Comparison of ENCODE assay signal across 8 cellular contexts in genomic region chr1:2412773-2413494, GRCh38. TPM values are rescaled to one million over a fixed set of nuclear protein-coding genes. Genes with fewer than 3 reads are reported as not detected.
DNase-seq lines count a peak whose midpoint lies in the region; ATAC-seq, FAIRE-seq and TF ChIP-seq lines count a peak whose summit lies in the region.

No MANE protein-coding gene starts in this region.

- no peak overlapping the region for H4K91ac ChIP-seq in H9 (ENCODE audit: insufficient read length, low read depth, low read length)

- peaks cover 15% of the 10 kb centered on the region for H3K23me2 ChIP-seq in H9 (ENCODE audit: insufficient read length, low read depth, low read length, poor library complexity, severe bottlenecking)

- H4K20me1 ChIP-seq in H9 (ENCODE audit: control insufficient read depth, insufficient read depth, insufficient read length): no peaks in the 10 kb centered on the region

- no peaks in the 10 kb centered on the region for H3K9me3 Mint-ChIP-seq in H9
- H3K9me3 Mint-ChIP-seq in activated T-helper 2 cell treated with anti-CD3 and anti-CD28 coated beads, Interferon-gamma antibody, Interleukin-2, Interleukin-4, amounts not matched to agents 10 μg/mL and 5 μg/mL and 100 μg/mL, durations not matched to agents 14 hours and 24 hours and 36 hours: no peaks in the 10 kb centered on the region

- peak overlapping the region; percentile 75 to 83; a peak in 4 of 5 replicates for H3K4me3 Mint-ChIP-seq in H9
- H3K4me3 Mint-ChIP-seq in activated T-helper 2 cell treated with anti-CD3 and anti-CD28 coated beads, Interferon-gamma antibody, Interleukin-2, Interleukin-4, amounts not matched to agents 10 μg/mL and 5 μg/mL and 100 μg/mL, durations not matched to agents 14 hours and 24 hours and 36 hours (ENCODE audit: low read depth): peak overlapping the region; percentile 71

- peaks cover 7 to 19% (median 17%) of the 10 kb centered on the region in 3 experiments; a peak in 6 of 7 replicates for H3K36me3 Mint-ChIP-seq in H9 (ENCODE audit: insufficient read depth in 1 of 3, low read depth in 3 of 3)
- peaks cover 9% of the 10 kb centered on the region for H3K36me3 Mint-ChIP-seq in activated T-helper 2 cell treated with anti-CD3 and anti-CD28 coated beads, Interferon-gamma antibody, Interleukin-2, Interleukin-4, amounts not matched to agents 10 μg/mL and 5 μg/mL and 100 μg/mL, durations not matched to agents 14 hours and 24 hours and 36 hours (ENCODE audit: low read depth)

- H3K4me1 ChIP-seq in cardiac muscle cell (ENCODE audit: low read depth) (peaks cover 11% of the 10 kb centered on the region), H9 (ENCODE audit: insufficient read depth, low read length) (no peaks in the 10 kb centered on the region)

- H3K9me3 ChIP-seq in cardiac muscle cell (ENCODE audit: low read depth) (no peaks in the 10 kb centered on the region), H9 (ENCODE audit: control insufficient read depth, low read depth, low read length) (no peaks in the 10 kb centered on the region)

- no peak for TF ChIP-seq CTCF in cardiac muscle cell (IDR thresholded peaks at IDR 0.05; ENCODE audit: low read depth, low read length)
- no peak for TF ChIP-seq CTCF in H9 (conservative IDR thresholded peaks at IDR 0.05)
- TF ChIP-seq CTCF in LNCaP clone FGC (IDR thresholded peaks at IDR 0.05; ENCODE audit: control insufficient read depth, extremely low read depth, insufficient read depth): no peak

- peaks cover 13% of the 10 kb centered on the region for H3K27me3 Mint-ChIP-seq in H9 (ENCODE audit: low read depth)
- H3K27me3 Mint-ChIP-seq in activated T-helper 2 cell treated with anti-CD3 and anti-CD28 coated beads, Interferon-gamma antibody, Interleukin-2, Interleukin-4, amounts not matched to agents 10 μg/mL and 5 μg/mL and 100 μg/mL, durations not matched to agents 14 hours and 24 hours and 36 hours (ENCODE audit: low read depth): no peaks in the 10 kb centered on the region

- no peak overlapping the region for H2BK12ac ChIP-seq in H9 (ENCODE audit: insufficient read length, low read depth, low read length)

- H3K27me3 ChIP-seq in cardiac muscle cell: no peaks in the 10 kb centered on the region
- no peaks in the 10 kb centered on the region for H3K27me3 ChIP-seq in H9 (ENCODE audit: insufficient read depth, low read length)

- no peak overlapping the region for H3K27ac Mint-ChIP-seq in H9
- no peak overlapping the region for H3K27ac Mint-ChIP-seq in activated T-helper 2 cell treated with anti-CD3 and anti-CD28 coated beads, Interferon-gamma antibody, Interleukin-2, Interleukin-4, amounts not matched to agents 10 μg/mL and 5 μg/mL and 100 μg/mL, durations not matched to agents 14 hours and 24 hours and 36 hours

- H3K9ac ChIP-seq in H9 (ENCODE audit: extremely low read depth, insufficient read length, low read length): peak overlapping the region; percentile 57

- H3K14ac ChIP-seq in H9 (ENCODE audit: insufficient read depth, low read length): peak overlapping the region; percentile 83

- no peak overlapping the region for H3K4ac ChIP-seq in H9 (ENCODE audit: low read depth, low read length)

- intact Hi-C loops in Right ventricle myocardium inferior (cut with DNase I): loop anchor here (5.0 to 10.0 kb wide), 3 partner anchors 114 to 1012 kb away; partner anchors contain the start of gene PANK4
- intact Hi-C loops in activated T-helper 2 cell treated with anti-CD3 and anti-CD28 coated beads, Interferon-gamma antibody, Interleukin-2, Interleukin-4, amounts not matched to agents 10 μg/mL and 5 μg/mL and 100 μg/mL, durations not matched to agents 14 hours and 24 hours and 36 hours (cut with micrococcal nuclease): loop anchor here (1.0 to 10.0 kb wide), 5 partner anchors 22 to 232 kb away; partner anchors contain the start of genes MORN1, PANK4, PRXL2B and RER1

- ATAC-seq in Right ventricle myocardium inferior: no peak

- no peak overlapping the region for H2BK20ac ChIP-seq in H9 (ENCODE audit: low read depth, low read length, poor library complexity, severe bottlenecking)

- H3K79me1 ChIP-seq in H9 (ENCODE audit: insufficient read depth, low read depth, low read length, poor library complexity, severe bottlenecking): no peaks in the 10 kb centered on the region

- no peak overlapping the region for H4K5ac ChIP-seq in H9 (ENCODE audit: insufficient read length, low read depth, low read length)

- H3K4me2 ChIP-seq in H9 (ENCODE audit: insufficient read depth, insufficient read length, low read length): peak overlapping the region; percentile 68

- no peak overlapping the region for H3K23ac ChIP-seq in H9 (ENCODE audit: insufficient read length, low read depth, low read length)

- H2BK120ac ChIP-seq in H9 (ENCODE audit: low read depth, low read length, poor library complexity, severe bottlenecking): no peak overlapping the region

- H3K18ac ChIP-seq in H9 (ENCODE audit: insufficient read length, low read depth, low read length): peak overlapping the region; percentile 54

- H3K4me3 ChIP-seq in cardiac muscle cell: peak overlapping the region; percentile 85
- peak overlapping the region; percentile 64 for H3K4me3 ChIP-seq in LNCaP clone FGC (ENCODE audit: low read depth, low read length)
- peak overlapping the region; percentile 93 for H3K4me3 ChIP-seq in skeletal muscle cell (ENCODE audit: low read depth, low read length)

- peaks cover 20 to 27% of the 10 kb centered on the region in 2 experiments for H3K4me1 Mint-ChIP-seq in H9
- H3K4me1 Mint-ChIP-seq in activated T-helper 2 cell treated with anti-CD3 and anti-CD28 coated beads, Interferon-gamma antibody, Interleukin-2, Interleukin-4, amounts not matched to agents 10 μg/mL and 5 μg/mL and 100 μg/mL, durations not matched to agents 14 hours and 24 hours and 36 hours (ENCODE audit: low read depth): peaks cover 27% of the 10 kb centered on the region

- no peak overlapping the region for H2BK5ac ChIP-seq in H9 (ENCODE audit: insufficient read length, low read length)

- H2AFZ ChIP-seq in H9 (ENCODE audit: low read length): no peak overlapping the region

- H3K79me2 ChIP-seq in H9 (ENCODE audit: insufficient read depth, low read length): no peaks in the 10 kb centered on the region

- no peak overlapping the region for H2AK5ac ChIP-seq in H9 (ENCODE audit: insufficient read length, low read length)

- no peak overlapping the region for H3T11ph ChIP-seq in H9 (ENCODE audit: low read length)

- no peak overlapping the region for H3K56ac ChIP-seq in H9 (ENCODE audit: insufficient read length, low read depth, low read length)

- H3K36me3 ChIP-seq in cardiac muscle cell: no peaks in the 10 kb centered on the region

- H3K27ac ChIP-seq in cardiac muscle cell (no peak overlapping the region), H9 (ENCODE audit: insufficient read length, low read depth, low read length) (no peak overlapping the region)

- peak in 1 of 2 donors; percentile 60 for DNase-seq in cardiac muscle cell (ENCODE audit: low read depth in 1 of 2, low spot score in 1 of 2)
- no peak for DNase-seq in Right ventricle myocardium inferior (ENCODE audit: missing footprints)
- DNase-seq in H9: no peak
- peak; percentile 14 for DNase-seq in LNCaP clone FGC (ENCODE audit: low read depth)
- DNase-seq in activated T-helper 2 cell treated with anti-CD3 and anti-CD28 coated beads, Interferon-gamma antibody, Interleukin-2, Interleukin-4, amounts not matched to agents 10 μg/mL and 5 μg/mL and 100 μg/mL, durations not matched to agents 14 hours and 24 hours and 36 hours (ENCODE audit: low spot score): no peak
- peak; percentile 79 for DNase-seq in hepatic stellate cell (ENCODE audit: low spot score)
- no peak for DNase-seq in skeletal muscle cell (ENCODE audit: low read depth)
- DNase-seq in HTR-8/SVneo (ENCODE audit: insufficient read length, low spot score): no peak

- no peak for FAIRE-seq in HTR-8/SVneo (lab: Jason Lieb, UNC)

- no CpG with 5 or more reads among the region's 66 CpGs for WGBS in H9 (ENCODE audit: extremely low coverage, insufficient read length, low lambda C conversion rate)

- H2BK15ac ChIP-seq in H9 (ENCODE audit: low read depth, low read length): no peak overlapping the region

- H4K8ac ChIP-seq in H9 (replicated peaks; ENCODE audit: insufficient read length, low read depth, low read length): no peak overlapping the region

RNA-seq across cellular contexts. Expression of gene PEX10, which starts 0.6 kb away (rescaled TPM):
- total RNA-seq in cardiac muscle cell: 37.5 and 40.4 TPM in 2 replicates
- 34.2 and 38.8 TPM in 2 replicates for polyA plus RNA-seq in cardiac muscle cell
- total RNA-seq in Right ventricle myocardium inferior: 14.5 TPM
- total RNA-seq in H9 (2021): 33.6 and 34.4 TPM in 2 replicates
- total RNA-seq in activated T-helper 2 cell treated with anti-CD3 and anti-CD28 coated beads, Interferon-gamma antibody, Interleukin-2, Interleukin-4, amounts not matched to agents 10 μg/mL and 5 μg/mL and 100 μg/mL, durations not matched to agents 14 hours and 24 hours and 36 hours: 17.6 and 18.2 TPM in 2 replicates

RNA-seq across cellular contexts. Expression of gene RER1, which starts 21.3 kb away (rescaled TPM):
- 46.5 and 57.9 TPM in 2 replicates for total RNA-seq in cardiac muscle cell
- polyA plus RNA-seq in cardiac muscle cell: 100 and 112 TPM in 2 replicates
- total RNA-seq in Right ventricle myocardium inferior: 85.8 TPM
- 110 and 118 TPM in 2 replicates for total RNA-seq in H9 (2021)
- 142 and 144 TPM in 2 replicates for total RNA-seq in activated T-helper 2 cell treated with anti-CD3 and anti-CD28 coated beads, Interferon-gamma antibody, Interleukin-2, Interleukin-4, amounts not matched to agents 10 μg/mL and 5 μg/mL and 100 μg/mL, durations not matched to agents 14 hours and 24 hours and 36 hours

RNA-seq across cellular contexts. Expression of gene MORN1, which starts 21.6 kb away (rescaled TPM):
- total RNA-seq in cardiac muscle cell: 17.0 and 24.4 TPM in 2 replicates
- 10.8 and 20.7 TPM in 2 replicates for polyA plus RNA-seq in cardiac muscle cell
- total RNA-seq in Right ventricle myocardium inferior: 4.9 TPM
- 12.7 and 14.3 TPM in 2 replicates for total RNA-seq in H9 (2021)
- total RNA-seq in activated T-helper 2 cell treated with anti-CD3 and anti-CD28 coated beads, Interferon-gamma antibody, Interleukin-2, Interleukin-4, amounts not matched to agents 10 μg/mL and 5 μg/mL and 100 μg/mL, durations not matched to agents 14 hours and 24 hours and 36 hours: 7.5 and 8.0 TPM in 2 replicates

Comparison
In these comparisons a context has a peak if more than half of its experiments do, and no peak if none do; other contexts are left out.
1. DNase-seq: peak in LNCaP clone FGC (single experiment) and hepatic stellate cell (single experiment); none in Right ventricle myocardium inferior (single experiment), H9 (single experiment), activated T-helper 2 cell treated with anti-CD3 and anti-CD28 coated beads, Interferon-gamma antibody, Interleukin-2, Interleukin-4, amounts not matched to agents 10 μg/mL and 5 μg/mL and 100 μg/mL, durations not matched to agents 14 hours and 24 hours and 36 hours (single experiment), skeletal muscle cell (single experiment) and HTR-8/SVneo (single experiment).
2. Peak in every context shown above with its lines, with median percentiles within 50 percentile points of each other: H3K4me3 ChIP-seq.